In the genomic region with DNA sequence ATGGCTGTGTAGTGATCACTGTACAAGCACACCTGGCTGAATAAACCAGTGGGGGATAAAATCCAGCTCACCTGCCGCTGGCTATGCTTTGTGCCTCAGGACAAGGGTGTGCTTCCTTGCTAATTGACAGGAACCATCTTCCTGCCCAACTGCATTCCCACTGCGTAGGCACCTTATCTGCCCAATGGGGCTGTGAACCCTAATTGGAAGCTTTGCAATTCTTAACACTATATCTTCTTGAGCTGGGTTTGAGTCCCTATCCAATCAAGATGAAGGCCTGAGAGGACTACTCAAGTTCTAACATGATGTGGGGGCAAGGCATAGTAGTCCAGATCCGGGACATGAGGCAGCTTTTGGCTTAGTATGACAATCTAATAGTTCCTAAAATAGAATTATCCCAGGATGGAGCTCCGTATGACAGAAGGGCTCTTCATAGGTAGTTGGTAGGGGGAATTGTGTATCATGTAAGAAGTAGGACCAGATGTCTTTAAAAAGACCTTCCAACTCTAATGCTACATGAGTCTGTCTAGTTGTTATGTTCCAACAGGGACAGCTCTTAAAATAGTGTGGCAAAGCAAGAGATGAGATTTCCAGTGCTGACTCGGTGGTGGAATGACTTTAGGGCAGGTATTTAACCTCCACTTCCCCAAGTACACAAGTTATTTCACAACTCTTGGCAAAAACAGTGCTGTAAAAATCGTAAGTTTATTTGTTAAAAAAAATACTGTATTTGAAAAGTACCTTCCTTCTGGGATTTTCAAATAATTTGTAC, we compare ENCODE assay signal across 8 cellular contexts. TPM values are rescaled to one million over a fixed set of nuclear protein-coding genes. Genes with fewer than 3 reads are reported as not detected.
DNase-seq lines count a peak whose midpoint lies in the region; ATAC-seq and TF ChIP-seq lines count a peak whose summit lies in the region.
"Had no signal": no experiment of that assay in that cellular context is flagged by ENCODE, and none has a peak within 500 bp of the region (broad histone marks: within the 10 kb centered on the region; RNA-seq: fewer than 3 reads in every experiment).

No MANE protein-coding gene starts in this region.

- H3K36me3 ChIP-seq in RWPE2 (ENCODE audit: low read depth) (peaks cover 10% of the 10 kb centered on the region), esophagus (ENCODE audit: control insufficient read depth in 2 of 2, insufficient read depth in 2 of 2, low read length in 1 of 2) (peaks cover 11 to 17% of the 10 kb centered on the region in 2 donors), skeletal muscle tissue (ENCODE audit: control insufficient read depth in 3 of 3, insufficient read depth in 3 of 3, low read length in 3 of 3) (peaks cover 11 to 27% (median 25%) of the 10 kb centered on the region in 3 donors)
- H3K36me3 ChIP-seq: pancreas had no signal

- WGBS in esophagus, 2 donors, result 36 to 48% methylated on average over 6 of the region's 6 CpGs

- no peak overlapping the region for H3K27ac Mint-ChIP-seq in activated CD4-positive, alpha-beta memory T cell treated with anti-CD3 and anti-CD28 coated beads, Interleukin-2, amount 10 ng/mL, durations not matched to agents 7 days and 5 days

- no peaks in the 10 kb centered on the region for H3K9me3 Mint-ChIP-seq in activated CD4-positive, alpha-beta memory T cell treated with anti-CD3 and anti-CD28 coated beads, Interleukin-2, amount 10 ng/mL, durations not matched to agents 7 days and 5 days

- POLR2A ChIA-PET in activated CD4-positive, alpha-beta memory T cell treated with anti-CD3 and anti-CD28 coated beads, Interleukin-2, amount 10 ng/mL, durations not matched to agents 7 days and 5 days (lab: Charles Lee), result interaction anchor here (0.7 to 8.1 kb wide), 5 partner anchors 7 to 94 kb away, joined by 3 to 40 read pairs (median 14); a partner anchor contains a TSS

- H3K27ac ChIP-seq in RWPE2 (ENCODE audit: poor library complexity, severe bottlenecking), result peak overlapping the region; percentile 15
- H3K27ac ChIP-seq in esophagus (ENCODE audit: low read depth in 2 of 2, low read length in 1 of 2), result peak overlapping the region; percentile 19 to 61
- H3K27ac ChIP-seq in skeletal muscle tissue (ENCODE audit: low read depth, low read length), result peak overlapping the region; percentile 88
- H3K27ac ChIP-seq: pancreas had no signal

- H3K4me1 ChIP-seq in RWPE2 (ENCODE audit: insufficient read depth, poor library complexity, severe bottlenecking) (peaks cover 20% of the 10 kb centered on the region), esophagus (ENCODE audit: control insufficient read depth in 2 of 2, insufficient read depth in 2 of 2, low read length in 1 of 2) (peaks cover 14 to 24% of the 10 kb centered on the region in 2 donors), skeletal muscle tissue (ENCODE audit: control insufficient read depth in 3 of 3, insufficient read depth in 3 of 3, low read length in 3 of 3) (peaks cover 73 to 81% (median 77%) of the 10 kb centered on the region in 3 donors)

- H3K4me3 Mint-ChIP-seq in activated CD4-positive, alpha-beta memory T cell treated with anti-CD3 and anti-CD28 coated beads, Interleukin-2, amount 10 ng/mL, durations not matched to agents 7 days and 5 days, result no peak overlapping the region

- ATAC-seq in RWPE2 (ENCODE audit: low read depth), result no peak
- ATAC-seq: pancreas had no signal

- H3K9me3 ChIP-seq in RWPE2 (ENCODE audit: severe bottlenecking), result no peaks in the 10 kb centered on the region
- no peaks in the 10 kb centered on the region for H3K9me3 ChIP-seq in esophagus (ENCODE audit: control insufficient read depth in 2 of 2, insufficient read depth in 1 of 2, low read depth in 1 of 2, low read length in 1 of 2)
- H3K9me3 ChIP-seq in skeletal muscle tissue (ENCODE audit: control insufficient read depth in 3 of 3, low read length in 3 of 3), result no peaks in the 10 kb centered on the region
- H3K9me3 ChIP-seq: pancreas had no signal

- H3K27me3 ChIP-seq in RWPE2 (ENCODE audit: insufficient read depth, poor library complexity, severe bottlenecking) (no peaks in the 10 kb centered on the region), esophagus (ENCODE audit: control insufficient read depth in 1 of 2, insufficient read depth in 2 of 2, low read length in 2 of 2) (no peaks in the 10 kb centered on the region), skeletal muscle tissue (ENCODE audit: control insufficient read depth in 3 of 3, insufficient read depth in 3 of 3, low read length in 3 of 3) (no peaks in the 10 kb centered on the region)
- H3K27me3 ChIP-seq: pancreas had no signal

- DNase-seq in RWPE2 (ENCODE audit: low spot score), result no peak
- DNase-seq in activated CD4-positive, alpha-beta memory T cell treated with anti-CD3 and anti-CD28 coated beads, Interleukin-2, amount 10 ng/mL, durations not matched to agents 7 days and 5 days, result no peak
- no peak for DNase-seq in SIG-M5 (lab: John Stamatoyannopoulos, UW)
- DNase-seq: glutamatergic neuron, MM.1S had no signal

- H3K4me3 ChIP-seq in RWPE2 (ENCODE audit: severe bottlenecking), result no peak overlapping the region
- no peak overlapping the region for H3K4me3 ChIP-seq in esophagus (ENCODE audit: low read depth in 1 of 2, low read length in 2 of 2)
- H3K4me3 ChIP-seq in skeletal muscle tissue (ENCODE audit: low read length in 3 of 3), result peak overlapping the region; percentile 60 to 64 (median 63)

- H3K36me3 Mint-ChIP-seq in activated CD4-positive, alpha-beta memory T cell treated with anti-CD3 and anti-CD28 coated beads, Interleukin-2, amount 10 ng/mL, durations not matched to agents 7 days and 5 days (ENCODE audit: low read depth), result peaks cover 17% of the 10 kb centered on the region

- CTCF ChIA-PET in activated CD4-positive, alpha-beta memory T cell treated with anti-CD3 and anti-CD28 coated beads, Interleukin-2, amount 10 ng/mL, durations not matched to agents 7 days and 5 days (lab: Charles Lee), result interaction anchor here (0.9 to 1.2 kb wide), 2 partner anchors 9 to 185 kb away, joined by 3 read pairs; a partner anchor contains a TSS

- H3K9ac ChIP-seq in skeletal muscle tissue (ENCODE audit: low read depth in 1 of 3, low read length in 3 of 3), result peak overlapping the region; percentile 48 to 97 (median 63)

- H3K27me3 Mint-ChIP-seq in activated CD4-positive, alpha-beta memory T cell treated with anti-CD3 and anti-CD28 coated beads, Interleukin-2, amount 10 ng/mL, durations not matched to agents 7 days and 5 days, result peaks cover 2% of the 10 kb centered on the region

- TF ChIP-seq CTCF in RWPE2 (IDR thresholded peaks at IDR 0.05; ENCODE audit: poor library complexity, severe bottlenecking), result no peak

- H3K4me1 Mint-ChIP-seq in activated CD4-positive, alpha-beta memory T cell treated with anti-CD3 and anti-CD28 coated beads, Interleukin-2, amount 10 ng/mL, durations not matched to agents 7 days and 5 days, result peaks cover 26% of the 10 kb centered on the region

RNA-seq across cellular contexts. Expression of a gene that starts 2.3 kb away (rescaled TPM):
- 1 to 10 TPM; 9.3 to 9.9 TPM for polyA plus RNA-seq in esophagus
- total RNA-seq in skeletal muscle tissue, result 4.7 TPM
- 1 to 10 TPM; 1.3 to 2.0 TPM for total RNA-seq in activated CD4-positive, alpha-beta memory T cell treated with anti-CD3 and anti-CD28 coated beads, Interleukin-2, amount 10 ng/mL, durations not matched to agents 7 days and 5 days

RNA-seq across cellular contexts. Expression of a gene that starts 7.1 kb away (rescaled TPM):
- 10 to 100 TPM; 13.8 to 31.7 TPM for polyA plus RNA-seq in esophagus
- 31.8 TPM for total RNA-seq in skeletal muscle tissue
- total RNA-seq in activated CD4-positive, alpha-beta memory T cell treated with anti-CD3 and anti-CD28 coated beads, Interleukin-2, amount 10 ng/mL, durations not matched to agents 7 days and 5 days, result 10 to 100 TPM; 48.8 to 50.9 TPM

RNA-seq across cellular contexts. Expression of a gene that starts 9.2 kb away (rescaled TPM):
- 100 to 1,000 TPM; 159 to 189 TPM for polyA plus RNA-seq in esophagus
- 74.1 TPM for total RNA-seq in skeletal muscle tissue
- 100 to 1,000 TPM; 117 to 121 TPM for total RNA-seq in activated CD4-positive, alpha-beta memory T cell treated with anti-CD3 and anti-CD28 coated beads, Interleukin-2, amount 10 ng/mL, durations not matched to agents 7 days and 5 days

RNA-seq across cellular contexts. Expression of a gene that starts 11.2 kb away (rescaled TPM):
- polyA plus RNA-seq in esophagus, result 10 to 100 TPM; 18.3 to 30.8 TPM
- 24.0 TPM for total RNA-seq in skeletal muscle tissue
- total RNA-seq in activated CD4-positive, alpha-beta memory T cell treated with anti-CD3 and anti-CD28 coated beads, Interleukin-2, amount 10 ng/mL, durations not matched to agents 7 days and 5 days, result 10 to 100 TPM; 69.1 to 71.2 TPM

RNA-seq across cellular contexts. Expression of a gene that starts 20.5 kb away (rescaled TPM):
- 10 to 100 TPM; 19.5 to 39.6 TPM for polyA plus RNA-seq in esophagus
- 17.7 TPM for total RNA-seq in skeletal muscle tissue
- total RNA-seq in activated CD4-positive, alpha-beta memory T cell treated with anti-CD3 and anti-CD28 coated beads, Interleukin-2, amount 10 ng/mL, durations not matched to agents 7 days and 5 days, result 10 to 100 TPM; 89.6 to 91.8 TPM

Comparison
In these comparisons a context has a peak if more than half of its experiments do, and no peak if none do; other contexts are left out.
1. H3K27ac ChIP-seq: peak in every context shown above with its lines; median percentile 88 in skeletal muscle tissue; 40 in esophagus; 15 in RWPE2.
2. H3K4me3 ChIP-seq: peak in skeletal muscle tissue (3 of 3); none in RWPE2 (single experiment) and esophagus (0 of 2).